7 cellular contexts compared by ENCODE assay signal in genomic region chr1:244353572-244354091, GRCh38.
A peak's percentile ranks its signal among the peaks of the same experiment; 100 is the strongest.
DNase-seq lines count a peak whose midpoint lies in the region; ATAC-seq and TF ChIP-seq lines count a peak whose summit lies in the region.

No MANE protein-coding gene starts in this region.

- H3K4me3 Mint-ChIP-seq in glutamatergic neuron (ENCODE audit: unreplicated experiment) (no peak overlapping the region), Caco-2 (ENCODE audit: unreplicated experiment) (no peak overlapping the region)

- no peaks in the 10 kb centered on the region for H3K4me1 ChIP-seq in Caco-2

- no peaks in the 10 kb centered on the region for H3K4me1 Mint-ChIP-seq in glutamatergic neuron (ENCODE audit: low read depth, unreplicated experiment)
- peaks cover 7% of the 10 kb centered on the region for H3K4me1 Mint-ChIP-seq in Caco-2 (ENCODE audit: low read depth, unreplicated experiment)

- BruUV-seq in Caco-2 (replicated peaks; lab: Mats Ljungman, UMichigan) = no TSS peak

- ATAC-seq in HG02588 (IDR thresholded peaks at IDR 0.05; ENCODE audit: unreplicated experiment) = peak; percentile 57

- H3K9me3 Mint-ChIP-seq in glutamatergic neuron (ENCODE audit: unreplicated experiment) (no peaks in the 10 kb centered on the region), Caco-2 (ENCODE audit: unreplicated experiment) (no peaks in the 10 kb centered on the region)

- CTCF ChIA-PET in Caco-2 (lab: Charles Lee) = no interaction called here

- no peaks in the 10 kb centered on the region for H3K36me3 Mint-ChIP-seq in glutamatergic neuron (ENCODE audit: unreplicated experiment)
- H3K36me3 Mint-ChIP-seq in Caco-2 (ENCODE audit: insufficient read depth, unreplicated experiment) = no peaks in the 10 kb centered on the region

- TF ChIP-seq CTCF in GM12864 (IDR thresholded peaks at IDR 0.05; ENCODE audit: low read depth, low read length, missing control alignments) (no peak), coronary artery (IDR thresholded peaks at IDR 0.05) (no peak), glutamatergic neuron (IDR thresholded peaks at IDR 0.05; ENCODE audit: partially characterized antibody, unreplicated experiment) (no peak), Caco-2 (IDR thresholded peaks at IDR 0.05; ENCODE audit: insufficient read depth in 1 of 2, low read depth in 1 of 2, low read length in 1 of 2, severe bottlenecking in 1 of 2, unreplicated experiment in 1 of 2) (no peak)

- 0 out of 2 replicates have a peak, but pooled peaks cover 3% of the 10 kb centered on the region for H3K9me3 ChIP-seq in Caco-2

- H3K4me3 ChIP-seq in GM12864 (ENCODE audit: low read depth, low read length) (no peak overlapping the region), coronary artery (no peak overlapping the region), Caco-2 (ENCODE audit: low read depth, low read length) (no peak overlapping the region)

- H3K27ac ChIP-seq in coronary artery = peak overlapping the region in 1 of 2 donors; percentile 34

- DNase-seq in GM12864 (ENCODE audit: low read depth) (peak; percentile 61), NOMO-1 treated with dmso at 0.1 percent for 144 hours (lab: John Stamatoyannopoulos, UW; ENCODE audit: unreplicated experiment) (peak; percentile 51), coronary artery (ENCODE audit: low spot score) (peak; percentile 78), medulla oblongata (ENCODE audit: extremely low spot score) (peak; percentile 12), glutamatergic neuron (no peak), Caco-2 (no peak)

- intact Hi-C loops in Caco-2 (cut with micrococcal nuclease; ENCODE audit: unreplicated experiment) = no loop called here

- no peaks in the 10 kb centered on the region for H3K36me3 ChIP-seq in Caco-2 (ENCODE audit: control insufficient read depth, insufficient read depth, low read length)

- no peaks in the 10 kb centered on the region for H3K27me3 ChIP-seq in Caco-2 (replicated peaks; ENCODE audit: control insufficient read depth, insufficient read depth, low read length)

- H3K27ac Mint-ChIP-seq in glutamatergic neuron (ENCODE audit: unreplicated experiment) = no peak overlapping the region
- no peak overlapping the region for H3K27ac Mint-ChIP-seq in Caco-2 (ENCODE audit: unreplicated experiment)

- H3K27me3 Mint-ChIP-seq in glutamatergic neuron (ENCODE audit: unreplicated experiment) = no peaks in the 10 kb centered on the region
- no peaks in the 10 kb centered on the region for H3K27me3 Mint-ChIP-seq in Caco-2 (ENCODE audit: insufficient read depth, unreplicated experiment)

- POLR2A ChIA-PET in Caco-2 (lab: Charles Lee) = no interaction called here

Comparison
In these comparisons a context has a peak if more than half of its experiments do, and no peak if none do; other contexts are left out.
1. DNase-seq: peak in GM12864 (single experiment), NOMO-1 treated with dmso at 0.1 percent for 144 hours (single experiment), coronary artery (single experiment) and medulla oblongata (single experiment); none in glutamatergic neuron (single experiment) and Caco-2 (0 of 2).